ENCODE assay signal across 9 cellular contexts in genomic region chr7:20218261-20218660, GRCh38. TPM values are rescaled to one million over a fixed set of nuclear protein-coding genes. Genes with fewer than 3 reads are reported as not detected.
DNase-seq lines count a peak whose midpoint lies in the region; ATAC-seq, FAIRE-seq and TF ChIP-seq lines count a peak whose summit lies in the region.
"Had no signal": no experiment of that assay in that cellular context is flagged by ENCODE, and none has a peak within 500 bp of the region (broad histone marks: within the 10 kb centered on the region; RNA-seq: fewer than 3 reads in every experiment).

No MANE protein-coding gene starts in this region.

- POLR2A ChIA-PET in H1 (lab: Charles Lee; ENCODE audit: partially characterized antibody) = interaction anchor here (1.4 kb wide), 1 partner anchor 40 kb away, joined by 3 read pairs; no protein-coding TSS in a partner anchor

- H3K56ac ChIP-seq in H1 (replicated peaks; ENCODE audit: insufficient read length, low read depth, low read length) = no peak overlapping the region

- H3K23ac ChIP-seq in H1 (ENCODE audit: insufficient read length) = no peak overlapping the region

- no peaks in the 10 kb centered on the region for H3K23me2 ChIP-seq in H1 (ENCODE audit: low read depth, low read length)

- DNase-seq in GM12865 (ENCODE audit: low read depth) = no peak
- DNase-seq in NCI-H69 (lab: John Stamatoyannopoulos, UW) = peak; percentile 40
- no peak for DNase-seq in H1 (ENCODE audit: low read depth in 1 of 2, low spot score in 2 of 2)
- no peak for DNase-seq in neural crest cell (ENCODE audit: low read depth, low spot score)
- no peak for DNase-seq in SK-N-DZ (ENCODE audit: low spot score)
- DNase-seq in amygdala (lab: John Stamatoyannopoulos, UW) = no peak
- DNase-seq: naive thymus-derived CD8-positive, alpha-beta T cell had no signal

- no peak overlapping the region for H2AK5ac ChIP-seq in H1 (ENCODE audit: low read depth, low read length)

- H4K20me1 ChIP-seq in H1 (replicated peaks in 1 of 2; ENCODE audit: control insufficient read depth in 1 of 2, insufficient read depth in 2 of 2, low read length in 2 of 2) = no peaks in the 10 kb centered on the region

- H3K79me1 ChIP-seq in H1 (ENCODE audit: low read depth, low read length) = no peaks in the 10 kb centered on the region

- no peak for FAIRE-seq in H1 (lab: Jason Lieb, UNC)

- no peaks in the 10 kb centered on the region for H3K9me3 ChIP-seq in H1 (ENCODE audit: insufficient read depth in 2 of 2, low read depth in 1 of 2, low read length in 1 of 2)

- CTCF ChIA-PET in H1 (lab: Charles Lee; ENCODE audit: partially characterized antibody) = interaction anchor here (0.9 to 2.0 kb wide), 4 partner anchors 9 to 380 kb away, joined by 4 to 9 read pairs (median 6); no protein-coding TSS in a partner anchor

- H3K4ac ChIP-seq in H1 (replicated peaks; ENCODE audit: insufficient read length, low read depth, low read length) = no peak overlapping the region

- no peaks in the 10 kb centered on the region for H3K27me3 Mint-ChIP-seq in neural crest cell (ENCODE audit: low read depth)

- 0 out of 2 replicates have a peak overlapping the region, but pooled peaks have one; percentile 44 for H2BK20ac ChIP-seq in H1 (ENCODE audit: low read length)

- H2BK12ac ChIP-seq in H1 (ENCODE audit: low read depth, low read length) = peak overlapping the region; percentile 45; the same call in 1 of the 2 replicates

- H3K4me3 Mint-ChIP-seq in neural crest cell = no peak overlapping the region

- no peak overlapping the region for H2BK15ac ChIP-seq in H1 (ENCODE audit: low read length)

- H3K36me3 ChIP-seq in H1 (ENCODE audit: control insufficient read depth in 2 of 4, insufficient read depth in 4 of 4, low read length in 3 of 4) = no peaks in the 10 kb centered on the region

- TF ChIP-seq POLR2A in H1 (IDR thresholded peaks at IDR 0.05; ENCODE audit: control extremely low read depth in 1 of 2, low read depth in 2 of 2, low read length in 2 of 2) = no peak

- no peaks in the 10 kb centered on the region for H3K9me3 Mint-ChIP-seq in neural crest cell
- H3K9me3 Mint-ChIP-seq: naive thymus-derived CD8-positive, alpha-beta T cell had no signal

- no peak overlapping the region for H3K27ac ChIP-seq in H1 (ENCODE audit: low read depth, low read length)

- H3K18ac ChIP-seq in H1 (ENCODE audit: extremely low read depth, low read length) = no peak overlapping the region

- H3K79me2 ChIP-seq in H1 (ENCODE audit: control insufficient read depth in 1 of 2, insufficient read depth in 2 of 2, low read length in 2 of 2) = 0 out of 4 replicates have a peak, but pooled peaks cover 0 to 10% of the 10 kb centered on the region in 2 experiments

- H3K4me1 Mint-ChIP-seq in neural crest cell = peaks cover 47% of the 10 kb centered on the region

- H4K8ac ChIP-seq in H1 (ENCODE audit: extremely low read depth, insufficient read depth, low read length) = no peak overlapping the region

- no peak for ATAC-seq in HG03432 (IDR thresholded peaks at IDR 0.05; ENCODE audit: unreplicated experiment)
- ATAC-seq in HG03571 (IDR thresholded peaks at IDR 0.05; ENCODE audit: unreplicated experiment) = no peak

- H4K91ac ChIP-seq in H1 (replicated peaks; ENCODE audit: insufficient read length, low read length) = no peak overlapping the region

- TF ChIP-seq CTCF in GM12865 (IDR thresholded peaks at IDR 0.05; ENCODE audit: insufficient read depth, low read depth, low read length, missing control alignments) (no peak), H1 (IDR thresholded peaks at IDR 0.05; ENCODE audit: control extremely low read depth in 1 of 3, insufficient read depth in 1 of 3, low read depth in 1 of 3, low read length in 3 of 3) (no peak), neural crest cell (conservative IDR thresholded peaks at IDR 0.05) (no peak)

- H3K4me1 ChIP-seq in H1 (replicated peaks in 1 of 4; ENCODE audit: control insufficient read depth in 3 of 4, insufficient read depth in 4 of 4, low read length in 3 of 4) = peaks cover 0 to 8% (median 7%) of the 10 kb centered on the region in 4 experiments; a peak in 4 of 7 replicates

- peak overlapping the region; percentile 73 for H3K4me3 ChIP-seq in GM12865 (ENCODE audit: low read depth, low read length)
- H3K4me3 ChIP-seq in H1 (ENCODE audit: extremely low read depth in 1 of 4, insufficient read depth in 2 of 4, low read depth in 3 of 4, low read length in 4 of 4) = peak overlapping the region in 1 of 4 experiments; percentile 60; a peak in 1 of 8 replicates

- peak overlapping the region; percentile 44 for H3K27ac Mint-ChIP-seq in neural crest cell (ENCODE audit: unreplicated experiment)

- H3K27me3 ChIP-seq in H1 (replicated peaks in 1 of 4; ENCODE audit: control insufficient read depth in 3 of 4, extremely low read depth in 1 of 4, insufficient read depth in 3 of 4, low read length in 3 of 4) = no peaks in the 10 kb centered on the region

- no peak overlapping the region for H2BK120ac ChIP-seq in H1 (replicated peaks; ENCODE audit: low read depth, low read length)

- TF ChIP-seq RAD21 in H1 (IDR thresholded peaks at IDR 0.05 in 1 of 2, conservative IDR thresholded peaks at IDR 0.05 in 1 of 2; ENCODE audit: low read depth in 2 of 2, low read length in 2 of 2) = no peak

- H2BK5ac ChIP-seq in H1 (ENCODE audit: low read depth, low read length) = no peak overlapping the region

- H3K36me3 Mint-ChIP-seq in neural crest cell (ENCODE audit: low read depth) = no peaks in the 10 kb centered on the region
- H3K36me3 Mint-ChIP-seq: naive thymus-derived CD8-positive, alpha-beta T cell had no signal

- no peak overlapping the region for H2AFZ ChIP-seq in H1 (ENCODE audit: low read length)

- TF ChIP-seq EP300 in H1 (IDR thresholded peaks at IDR 0.05; ENCODE audit: borderline replicate concordance in 1 of 2, low read depth in 2 of 2, low read length in 2 of 2) = no peak

- H4K5ac ChIP-seq in H1 (ENCODE audit: insufficient read length, low read depth, low read length) = no peak overlapping the region

- H3K14ac ChIP-seq in H1 (ENCODE audit: insufficient read length) = no peak overlapping the region

- H3K9ac ChIP-seq in H1 (replicated peaks in 1 of 4; ENCODE audit: extremely low read depth in 1 of 4, low read depth in 3 of 4, low read length in 3 of 4) = no peak overlapping the region

- H3K4me2 ChIP-seq in H1 (ENCODE audit: insufficient read depth in 1 of 2, low read depth in 2 of 2, low read length in 2 of 2) = peak overlapping the region; percentile 5 to 60; a peak in 1 of 4 replicates

TF ChIP-seq in H1, 55 proteins besides CTCF, POLR2A, EP300 and RAD21:
- no peak for TF ChIP-seq BRCA1 (IDR thresholded peaks at IDR 0.05; ENCODE audit: low read depth, low read length)
- TF ChIP-seq SP2 (IDR thresholded peaks at IDR 0.05; ENCODE audit: low read length) = no peak
- TF ChIP-seq JUN (IDR thresholded peaks at IDR 0.05; ENCODE audit: low read depth, low read length) = no peak
- no peak for TF ChIP-seq ATF2 (IDR thresholded peaks at IDR 0.05; ENCODE audit: low read length)
- no peak for TF ChIP-seq EZH2 (IDR thresholded peaks at IDR 0.05; ENCODE audit: low read depth, low read length, severe bottlenecking)
- TF ChIP-seq TEAD4 (IDR thresholded peaks at IDR 0.05; ENCODE audit: low read depth, low read length) = no peak
- TF ChIP-seq GTF2F1 (IDR thresholded peaks at IDR 0.05; ENCODE audit: borderline replicate concordance, low read depth, low read length) = no peak
- TF ChIP-seq MAX (IDR thresholded peaks at IDR 0.05) = no peak
- TF ChIP-seq SIN3A (conservative IDR thresholded peaks at IDR 0.05 in 1 of 2, IDR thresholded peaks at IDR 0.05 in 1 of 2; ENCODE audit: low read depth in 1 of 2, low read length in 2 of 2) = no peak
- no peak for TF ChIP-seq CTBP2 (IDR thresholded peaks at IDR 0.05; ENCODE audit: borderline replicate concordance, insufficient read depth, insufficient read length, low read length)
- TF ChIP-seq CEBPB (IDR thresholded peaks at IDR 0.05; ENCODE audit: low read depth, low read length) = no peak
- no peak for TF ChIP-seq SP4 (IDR thresholded peaks at IDR 0.05; ENCODE audit: low read length)
- no peak for TF ChIP-seq SUZ12 (IDR thresholded peaks at IDR 0.05; ENCODE audit: low read length)
- TF ChIP-seq RBBP5 (IDR thresholded peaks at IDR 0.05; ENCODE audit: borderline replicate concordance, low read depth, low read length) = no peak
- TF ChIP-seq KDM1A (IDR thresholded peaks at IDR 0.05; ENCODE audit: borderline replicate concordance, low read length) = no peak
- no peak for TF ChIP-seq POLR2AphosphoS5 (IDR thresholded peaks at IDR 0.05; ENCODE audit: low read depth, low read length)

RNA-seq across cellular contexts. Expression of gene MACC1, which starts 1.1 kb away (rescaled TPM):
- total RNA-seq in H1 (2021; fragmentation: NEBNext Ultra II Directional; extraction: Animal tissue kit (Norgen Biotek cat#: 25700)) = 17.1 and 17.2 TPM in 2 replicates
- polyA plus RNA-seq in H1 (2011; rRNA removed) = 1.2 and 2.0 TPM in 2 replicates
- 2.3 TPM for polyA plus RNA-seq in H1 (2011; cell fraction: cytosol; rRNA removed)
- 2.0 TPM for polyA plus RNA-seq in H1 (2011; cell fraction: nucleus; rRNA removed)
- polyA plus RNA-seq in H1 (2012, experiment 1 of 2) = 4.6 to 6.8 TPM (median 5.1 TPM) in 4 replicates
- 0.28 TPM for polyA plus RNA-seq in H1 (2012, experiment 2 of 2)
- 6.3 TPM for polyA plus RNA-seq in H1 (2013, experiment 1 of 2)
- polyA plus RNA-seq in H1 (2013, experiment 2 of 2) = 5.8 TPM
- 17.6 and 27.1 TPM in 2 replicates for polyA minus RNA-seq in H1 (2011; rRNA and poly(A)+ RNA removed)
- polyA minus RNA-seq in H1 (2011; cell fraction: cytosol; rRNA and poly(A)+ RNA removed) = 15.5 TPM
- 29.1 TPM for polyA minus RNA-seq in H1 (2011; cell fraction: nucleus; rRNA and poly(A)+ RNA removed)
- 0.12 TPM in 1 of 2 replicates, not detected in the other for total RNA-seq in neural crest cell
- not detected in 2 replicates for polyA plus RNA-seq in SK-N-DZ (2014; cell fraction: cytosol; rRNA removed)
- not detected in 2 replicates for polyA plus RNA-seq in SK-N-DZ (2014; cell fraction: nucleus; rRNA removed)
- polyA plus RNA-seq: naive thymus-derived CD8-positive, alpha-beta T cell had no signal

Comparison
In these comparisons a context has a peak if more than half of its experiments do, and no peak if none do; other contexts are left out.
1. RNA of gene MACC1, which starts 1.1 kb away (total RNA-seq): 17.1 to 17.2 TPM in H1; 0.12 TPM in neural crest cell; every median in the first group is over 10 times any median in the second.